25 cellular contexts compared by ENCODE assay signal in the genomic region with DNA sequence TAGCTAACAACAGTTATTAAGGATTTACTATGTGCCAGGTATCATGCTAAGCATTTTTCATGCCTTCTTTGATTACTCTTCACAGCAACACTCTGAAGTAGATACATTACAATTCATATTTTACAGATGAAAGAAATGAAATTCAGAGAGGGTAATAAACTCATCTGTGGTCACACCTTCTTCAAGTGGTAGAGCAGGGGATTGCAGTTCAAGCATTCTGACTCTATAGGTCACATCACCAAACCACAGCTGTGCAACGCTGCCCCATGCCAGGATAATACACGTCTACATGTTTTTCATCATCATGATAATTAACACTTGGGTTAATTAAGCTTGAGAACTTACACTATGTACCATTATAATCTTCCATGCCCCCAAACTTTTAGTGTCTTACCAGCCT.
A peak's percentile ranks its signal among the peaks of the same experiment; 100 is the strongest.
DNase-seq lines count a peak whose midpoint lies in the region; ATAC-seq and TF ChIP-seq lines count a peak whose summit lies in the region.
"Had no signal": no experiment of that assay in that cellular context is flagged by ENCODE, and none has a peak within 500 bp of the region (broad histone marks: within the 10 kb centered on the region; RNA-seq: fewer than 3 reads in every experiment).

No MANE protein-coding gene starts in this region.

- peaks cover under 1 to 10% (median 7%) of the 10 kb centered on the region in 3 experiments; a peak in 6 of 7 replicates for H3K36me3 Mint-ChIP-seq in H9 (ENCODE audit: insufficient read depth in 1 of 3, low read depth in 3 of 3)

- peak; percentile 8 for TF ChIP-seq CTCF in GM12864 (IDR thresholded peaks at IDR 0.05; ENCODE audit: low read depth, low read length, missing control alignments)
- peak; percentile 38 for TF ChIP-seq CTCF in H9 (conservative IDR thresholded peaks at IDR 0.05)
- peak; percentile 11; the same call in 1 of the 2 replicates for TF ChIP-seq CTCF in VCaP (conservative IDR thresholded peaks at IDR 0.05)
- peak; percentile 20 for TF ChIP-seq CTCF in neural cell (IDR thresholded peaks at IDR 0.05; ENCODE audit: poor library complexity, severe bottlenecking)
- no peak for TF ChIP-seq CTCF in omental fat pad (IDR thresholded peaks at IDR 0.05)

- H3K9ac ChIP-seq in H9 (ENCODE audit: extremely low read depth, insufficient read length, low read length), result no peak overlapping the region
- H3K9ac ChIP-seq in neural cell (ENCODE audit: low read length), result no peak overlapping the region

- DNase-seq in GM12864 (ENCODE audit: low read depth), result no peak
- no peak for DNase-seq in H9
- DNase-seq in RPMI8226, result no peak
- no peak for DNase-seq in COR-L47 (lab: John Stamatoyannopoulos, UW)
- DNase-seq in activated T-cell treated with anti-CD3 and anti-CD28 coated beads for 4 hours, result no peak
- DNase-seq in omental fat pad (ENCODE audit: low spot score), result no peak
- DNase-seq: 8988T, ACHN, DMS79, EL, GDM1, GOT3, IMR-90, KG1, MG63, NCI-H2029, NCI-H446, NCI-H524 treated with DMSO at 0.1 percent for 48 hours, NCI-H82, PC-9, Right ventricle myocardium superior had no signal

- H3K56ac ChIP-seq in H9 (ENCODE audit: insufficient read length, low read depth, low read length), result no peak overlapping the region

- no peak overlapping the region for H3K27ac Mint-ChIP-seq in H9

- H3K4me1 Mint-ChIP-seq in H9, result peaks cover 21 to 32% of the 10 kb centered on the region in 2 experiments

- no peaks in the 10 kb centered on the region for H3K36me3 ChIP-seq in neural cell (ENCODE audit: insufficient read depth, low read length)
- H3K36me3 ChIP-seq: MG63, SJSA1 had no signal

- H3K18ac ChIP-seq in H9 (ENCODE audit: insufficient read length, low read depth, low read length), result no peak overlapping the region

- no peaks in the 10 kb centered on the region for H3K79me2 ChIP-seq in H9 (ENCODE audit: insufficient read depth, low read length)
- no peaks in the 10 kb centered on the region for H3K79me2 ChIP-seq in neural cell (replicated peaks; ENCODE audit: insufficient read depth, low read length)

- H2BK15ac ChIP-seq in H9 (ENCODE audit: low read depth, low read length), result no peak overlapping the region

- H2BK120ac ChIP-seq in H9 (ENCODE audit: low read depth, low read length, poor library complexity, severe bottlenecking), result no peak overlapping the region

- H3T11ph ChIP-seq in H9 (ENCODE audit: low read length), result no peak overlapping the region

- H3K27ac ChIP-seq in H9 (ENCODE audit: insufficient read length, low read depth, low read length) (no peak overlapping the region), VCaP (no peak overlapping the region), neural cell (ENCODE audit: low read length) (no peak overlapping the region)
- H3K27ac ChIP-seq: PC-9, SJSA1 had no signal

- H3K4me3 ChIP-seq in GM12864 (ENCODE audit: low read depth, low read length) (no peak overlapping the region), neural cell (ENCODE audit: low read length) (no peak overlapping the region)
- H3K4me3 ChIP-seq: MG63, PC-9, SJSA1 had no signal

- H2AFZ ChIP-seq in H9 (ENCODE audit: low read length), result no peak overlapping the region
- no peak overlapping the region for H2AFZ ChIP-seq in neural cell (ENCODE audit: low read depth, low read length)
- H2AFZ ChIP-seq: PC-9 had no signal

- no peak overlapping the region for H3K4ac ChIP-seq in H9 (ENCODE audit: low read depth, low read length)

- no peak overlapping the region for H3K4me2 ChIP-seq in H9 (ENCODE audit: insufficient read depth, insufficient read length, low read length)
- H3K4me2 ChIP-seq in neural cell (ENCODE audit: low read length), result no peak overlapping the region
- H3K4me2 ChIP-seq: PC-9 had no signal

- H2BK20ac ChIP-seq in H9 (ENCODE audit: low read depth, low read length, poor library complexity, severe bottlenecking), result no peak overlapping the region

- no peaks in the 10 kb centered on the region for H3K9me2 ChIP-seq in neural cell (ENCODE audit: insufficient read depth, low read length)

- H3K14ac ChIP-seq in H9 (ENCODE audit: insufficient read depth, low read length), result no peak overlapping the region

- no peak overlapping the region for H4K8ac ChIP-seq in H9 (replicated peaks; ENCODE audit: insufficient read length, low read depth, low read length)

- ATAC-seq in omental fat pad (ENCODE audit: low FRiP score), result no peak
- ATAC-seq: HCT116 had no signal

- TF ChIP-seq RAD21 in neural cell (conservative IDR thresholded peaks at IDR 0.05), result no peak

- H2AK5ac ChIP-seq in H9 (ENCODE audit: insufficient read length, low read length), result no peak overlapping the region

- no peaks in the 10 kb centered on the region for H3K23me2 ChIP-seq in H9 (ENCODE audit: insufficient read length, low read depth, low read length, poor library complexity, severe bottlenecking)

- no peaks in the 10 kb centered on the region for H3K27me3 ChIP-seq in H9 (ENCODE audit: insufficient read depth, low read length)
- no peaks in the 10 kb centered on the region for H3K27me3 ChIP-seq in neural cell (ENCODE audit: insufficient read depth, low read depth, low read length)
- H3K27me3 ChIP-seq: MG63, SJSA1 had no signal

- H4K91ac ChIP-seq in H9 (ENCODE audit: insufficient read length, low read depth, low read length), result no peak overlapping the region

- no peaks in the 10 kb centered on the region for H3F3A ChIP-seq in neural cell (ENCODE audit: insufficient read depth, low read length, poor library complexity, severe bottlenecking)

- H2BK5ac ChIP-seq in H9 (ENCODE audit: insufficient read length, low read length), result no peak overlapping the region

- WGBS in H9 (ENCODE audit: extremely low coverage, insufficient read length, low lambda C conversion rate), result no CpG with 5 or more reads among the region's 2 CpGs

- H3K9me3 Mint-ChIP-seq in H9, result peaks cover 6 to 7% of the 10 kb centered on the region in 2 experiments; a peak in 4 of 5 replicates

- H2BK12ac ChIP-seq in H9 (ENCODE audit: insufficient read length, low read depth, low read length), result no peak overlapping the region

- H4K5ac ChIP-seq in H9 (ENCODE audit: insufficient read length, low read depth, low read length), result no peak overlapping the region

- no peak for TF ChIP-seq EP300 in neural cell (conservative IDR thresholded peaks at IDR 0.05; ENCODE audit: poor library complexity, severe bottlenecking)

- H4K20me1 ChIP-seq in H9 (ENCODE audit: control insufficient read depth, insufficient read depth, insufficient read length), result no peaks in the 10 kb centered on the region
- H4K20me1 ChIP-seq in neural cell (ENCODE audit: insufficient read depth), result no peaks in the 10 kb centered on the region

- no peak overlapping the region for H3K23ac ChIP-seq in H9 (ENCODE audit: insufficient read length, low read depth, low read length)

- H3K79me1 ChIP-seq in H9 (ENCODE audit: insufficient read depth, low read depth, low read length, poor library complexity, severe bottlenecking), result no peaks in the 10 kb centered on the region

- no peaks in the 10 kb centered on the region for H3K27me3 Mint-ChIP-seq in H9 (ENCODE audit: low read depth)

- H3K9me3 ChIP-seq in H9 (ENCODE audit: control insufficient read depth, low read depth, low read length), result no peaks in the 10 kb centered on the region
- H3K9me3 ChIP-seq in neural cell (ENCODE audit: low read length), result peaks cover 7% of the 10 kb centered on the region
- H3K9me3 ChIP-seq: MG63, SJSA1 had no signal

- H3K4me1 ChIP-seq in H9 (ENCODE audit: insufficient read depth, low read length), result no peaks in the 10 kb centered on the region
- H3K4me1 ChIP-seq: SJSA1 had no signal

- no peak overlapping the region for H3K4me3 Mint-ChIP-seq in H9

TF ChIP-seq in neural cell, 6 proteins besides CTCF, POLR2A, EP300 and RAD21:
- no peak for TF ChIP-seq EZH2 (IDR thresholded peaks at IDR 0.05; ENCODE audit: borderline replicate concordance, insufficient read depth, low read length, poor library complexity, severe bottlenecking)
- TF ChIP-seq, protein P1, sequence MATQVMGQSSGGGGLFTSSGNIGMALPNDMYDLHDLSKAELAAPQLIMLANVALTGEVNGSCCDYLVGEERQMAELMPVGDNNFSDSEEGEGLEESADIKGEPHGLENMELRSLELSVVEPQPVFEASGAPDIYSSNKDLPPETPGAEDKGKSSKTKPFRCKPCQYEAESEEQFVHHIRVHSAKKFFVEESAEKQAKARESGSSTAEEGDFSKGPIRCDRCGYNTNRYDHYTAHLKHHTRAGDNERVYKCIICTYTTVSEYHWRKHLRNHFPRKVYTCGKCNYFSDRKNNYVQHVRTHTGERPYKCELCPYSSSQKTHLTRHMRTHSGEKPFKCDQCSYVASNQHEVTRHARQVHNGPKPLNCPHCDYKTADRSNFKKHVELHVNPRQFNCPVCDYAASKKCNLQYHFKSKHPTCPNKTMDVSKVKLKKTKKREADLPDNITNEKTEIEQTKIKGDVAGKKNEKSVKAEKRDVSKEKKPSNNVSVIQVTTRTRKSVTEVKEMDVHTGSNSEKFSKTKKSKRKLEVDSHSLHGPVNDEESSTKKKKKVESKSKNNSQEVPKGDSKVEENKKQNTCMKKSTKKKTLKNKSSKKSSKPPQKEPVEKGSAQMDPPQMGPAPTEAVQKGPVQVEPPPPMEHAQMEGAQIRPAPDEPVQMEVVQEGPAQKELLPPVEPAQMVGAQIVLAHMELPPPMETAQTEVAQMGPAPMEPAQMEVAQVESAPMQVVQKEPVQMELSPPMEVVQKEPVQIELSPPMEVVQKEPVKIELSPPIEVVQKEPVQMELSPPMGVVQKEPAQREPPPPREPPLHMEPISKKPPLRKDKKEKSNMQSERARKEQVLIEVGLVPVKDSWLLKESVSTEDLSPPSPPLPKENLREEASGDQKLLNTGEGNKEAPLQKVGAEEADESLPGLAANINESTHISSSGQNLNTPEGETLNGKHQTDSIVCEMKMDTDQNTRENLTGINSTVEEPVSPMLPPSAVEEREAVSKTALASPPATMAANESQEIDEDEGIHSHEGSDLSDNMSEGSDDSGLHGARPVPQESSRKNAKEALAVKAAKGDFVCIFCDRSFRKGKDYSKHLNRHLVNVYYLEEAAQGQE (IDR thresholded peaks at IDR 0.05; ENCODE audit: borderline replicate concordance), result no peak
- no peak for TF ChIP-seq POLR2AphosphoS5 (IDR thresholded peaks at IDR 0.05)
- no peak for TF ChIP-seq MXI1 (conservative IDR thresholded peaks at IDR 0.05; ENCODE audit: poor library complexity, severe bottlenecking)
- TF ChIP-seq TAF1 (IDR thresholded peaks at IDR 0.05; ENCODE audit: low read depth), result no peak
- TF ChIP-seq SMC3 (conservative IDR thresholded peaks at IDR 0.05; ENCODE audit: poor library complexity), result no peak
TF ChIP-seq in neural cell: peak in this region for 0.

Comparison
In these comparisons a context has a peak if more than half of its experiments do, and no peak if none do; other contexts are left out.
1. CTCF ChIP-seq: peak in GM12864 (single experiment), H9 (single experiment), VCaP (single experiment) and neural cell (single experiment); none in omental fat pad (0 of 3).